Comparison of ENCODE assay signal across 37 cellular contexts in the genomic region with DNA sequence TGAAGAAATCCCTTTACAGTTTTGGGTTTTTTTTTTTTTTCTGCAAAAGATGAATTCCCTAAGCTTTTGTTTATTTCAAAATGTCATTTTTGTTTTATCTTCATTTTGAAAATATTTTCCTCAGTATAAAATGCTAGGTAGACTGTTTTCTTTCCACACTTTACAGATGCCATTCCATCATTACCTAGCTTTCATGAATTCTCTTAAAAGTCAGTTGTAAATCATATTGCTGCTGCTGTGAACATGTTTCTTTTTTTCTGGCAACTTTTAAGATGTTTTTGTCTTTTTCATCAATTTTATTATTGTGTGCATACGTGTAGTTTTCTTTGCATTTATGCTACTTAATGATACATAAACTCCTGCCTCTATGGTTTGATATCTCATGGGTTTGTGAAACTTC.
A peak's percentile ranks its signal among the peaks of the same experiment; 100 is the strongest.
DNase-seq lines count a peak whose midpoint lies in the region; ATAC-seq, FAIRE-seq and TF ChIP-seq lines count a peak whose summit lies in the region.
"Had no signal": no experiment of that assay in that cellular context is flagged by ENCODE, and none has a peak within 500 bp of the region (broad histone marks: within the 10 kb centered on the region; RNA-seq: fewer than 3 reads in every experiment).

No MANE protein-coding gene starts in this region.

- no peak overlapping the region for H3K4me2 ChIP-seq in HepG2 (ENCODE audit: low read depth, low read length)
- no peak overlapping the region for H3K4me2 ChIP-seq in PC-9
- H3K4me2 ChIP-seq in K562 (ENCODE audit: insufficient read depth, low read length) = no peak overlapping the region
- H3K4me2 ChIP-seq: A549; BLaER1; BLaER1 treated with 17β-estradiol and CSF1 and Interleukin-3, amounts not matched to agents 10 nM and 100 nM had no signal

- in situ Hi-C loops in HepG2 (cut with HindIII; ENCODE audit: extremely low pct_ligation_motif_present, low pct_unique_long_range_greater_than_20kb) (no loop called here), K562 (cut with MboI) (no loop called here)

- no peak for TF ChIP-seq CTCF in HepG2 (CRISPR knock-in tag; IDR thresholded peaks at IDR 0.05)
- TF ChIP-seq CTCF in right lobe of liver (IDR thresholded peaks at IDR 0.05) = no peak
- no peak for TF ChIP-seq CTCF in PC-9 (conservative IDR thresholded peaks at IDR 0.05)
- no peak for TF ChIP-seq CTCF in WTC11 (IDR thresholded peaks at IDR 0.05)
- TF ChIP-seq CTCF in K562 (IDR thresholded peaks at IDR 0.05 in 2 of 3, conservative IDR thresholded peaks at IDR 0.05 in 1 of 3; ENCODE audit: insufficient read depth in 2 of 3, low read depth in 1 of 3, low read length in 3 of 3) = no peak
- TF ChIP-seq CTCF in psoas muscle (IDR thresholded peaks at IDR 0.05) = no peak

- H3K4me1 Mint-ChIP-seq in WTC11 = peaks cover 22% of the 10 kb centered on the region
- H3K4me1 Mint-ChIP-seq: B cell; CD14-positive monocyte; CD4-positive, alpha-beta memory T cell; CD4-positive, CD25-positive, alpha-beta regulatory T cell; CD8-positive, alpha-beta memory T cell had no signal

- H3K4me1 ChIP-seq in HepG2 (ENCODE audit: insufficient read depth, low read length) (no peaks in the 10 kb centered on the region), right lobe of liver (no peaks in the 10 kb centered on the region), PC-9 (replicated peaks; ENCODE audit: insufficient read depth) (peaks cover 46% of the 10 kb centered on the region), K562 (replicated peaks in 1 of 2; ENCODE audit: control insufficient read depth in 2 of 2, insufficient read depth in 2 of 2, low read length in 2 of 2) (no peaks in the 10 kb centered on the region), psoas muscle (no peaks in the 10 kb centered on the region)
- H3K4me1 ChIP-seq: A549; BE2C; BLaER1; BLaER1 treated with 17β-estradiol and CSF1 and Interleukin-3, amounts not matched to agents 10 nM and 100 nM had no signal

- TF ChIP-seq POLR2A in HepG2 (IDR thresholded peaks at IDR 0.05; ENCODE audit: insufficient read depth in 1 of 2, low read depth in 2 of 2, low read length in 2 of 2) (no peak), right lobe of liver (IDR thresholded peaks at IDR 0.05) (no peak), K562 (conservative IDR thresholded peaks at IDR 0.05) (no peak)

- TF ChIP-seq EP300 in HepG2 (IDR thresholded peaks at IDR 0.05; ENCODE audit: low read depth in 2 of 2, low read length in 2 of 2) (no peak), HepG2 (CRISPR knock-in tag; IDR thresholded peaks at IDR 0.05; ENCODE audit: borderline replicate concordance) (no peak), K562 (IDR thresholded peaks at IDR 0.05; ENCODE audit: low read length) (no peak)

- H3K27ac ChIP-seq in HepG2 (ENCODE audit: extremely low read length, insufficient read depth, low read length) (no peak overlapping the region), right lobe of liver (no peak overlapping the region), PC-9 (no peak overlapping the region), K562 (ENCODE audit: extremely low read depth, low read depth, low read length) (no peak overlapping the region), psoas muscle (no peak overlapping the region)
- H3K27ac ChIP-seq: 22Rv1; A549; BLaER1; BLaER1 treated with 17β-estradiol and CSF1 and Interleukin-3, amounts not matched to agents 10 nM and 100 nM; C4-2B had no signal

- H3K27me3 ChIP-seq in HepG2 (ENCODE audit: control insufficient read depth in 1 of 2, insufficient read depth in 2 of 2, low read length in 2 of 2) = no peaks in the 10 kb centered on the region
- no peaks in the 10 kb centered on the region for H3K27me3 ChIP-seq in right lobe of liver
- no peaks in the 10 kb centered on the region for H3K27me3 ChIP-seq in PC-9 (ENCODE audit: insufficient read depth, low read depth)
- H3K27me3 ChIP-seq in K562 (ENCODE audit: control insufficient read depth in 2 of 2, insufficient read depth in 2 of 2, low read length in 2 of 2) = no peaks in the 10 kb centered on the region
- no peaks in the 10 kb centered on the region for H3K27me3 ChIP-seq in H7 (ENCODE audit: control insufficient read depth, insufficient read depth, low read length)
- H3K27me3 ChIP-seq in psoas muscle (ENCODE audit: insufficient read depth in 3 of 3, low read length in 2 of 3) = no peaks in the 10 kb centered on the region
- H3K27me3 ChIP-seq: BE2C; BLaER1; BLaER1 treated with 17β-estradiol and CSF1 and Interleukin-3, amounts not matched to agents 10 nM and 100 nM had no signal

- peaks cover 46% of the 10 kb centered on the region for H3K9me3 Mint-ChIP-seq in WTC11

- no peak overlapping the region for H3K27ac Mint-ChIP-seq in WTC11
- H3K27ac Mint-ChIP-seq: B cell; CD14-positive monocyte; CD4-positive, alpha-beta memory T cell; CD4-positive, alpha-beta T cell; CD4-positive, CD25-positive, alpha-beta regulatory T cell; CD8-positive, alpha-beta memory T cell; CD8-positive, alpha-beta T cell had no signal

- no peaks in the 10 kb centered on the region for H3K9me3 ChIP-seq in HepG2 (ENCODE audit: low read length)
- H3K9me3 ChIP-seq in right lobe of liver = no peaks in the 10 kb centered on the region
- H3K9me3 ChIP-seq in PC-9 (ENCODE audit: insufficient read depth, low read depth) = peaks cover 34% of the 10 kb centered on the region; the same call in 1 of the 2 replicates
- no peaks in the 10 kb centered on the region for H3K9me3 ChIP-seq in K562 (replicated peaks; ENCODE audit: control insufficient read depth, insufficient read depth, low read depth, low read length)
- H3K9me3 ChIP-seq in psoas muscle = peaks cover 17% of the 10 kb centered on the region
- H3K9me3 ChIP-seq: A549, BE2C had no signal

- POLR2A ChIA-PET in HepG2 (lab: Yijun Ruan, JAX) = no interaction called here
- POLR2A ChIA-PET in PC-9 (lab: Charles Lee; ENCODE audit: unreplicated experiment) = no interaction called here
- POLR2A ChIA-PET in WTC11 (lab: Charles Lee) = no interaction called here
- POLR2A ChIA-PET in K562 (lab: Yijun Ruan, JAX) = interaction anchor here (0.6 kb wide), 1 partner anchor 67 kb away, joined by 3 read pairs; no protein-coding TSS in a partner anchor

- H4K20me1 ChIP-seq in HepG2 (ENCODE audit: insufficient read depth, low read length) (no peaks in the 10 kb centered on the region), PC-9 (ENCODE audit: insufficient read depth) (no peaks in the 10 kb centered on the region), K562 (replicated peaks; ENCODE audit: control insufficient read depth, insufficient read depth, low read length) (no peaks in the 10 kb centered on the region)
- H4K20me1 ChIP-seq: BLaER1; BLaER1 treated with 17β-estradiol and CSF1 and Interleukin-3, amounts not matched to agents 10 nM and 100 nM had no signal

- H3K9ac ChIP-seq in HepG2 (ENCODE audit: insufficient read depth, low read depth, low read length) (no peak overlapping the region), K562 (ENCODE audit: insufficient read depth in 1 of 2, low read depth in 2 of 2, low read length in 2 of 2) (no peak overlapping the region)
- H3K9ac ChIP-seq: BLaER1; BLaER1 treated with 17β-estradiol and CSF1 and Interleukin-3, amounts not matched to agents 10 nM and 100 nM had no signal

- H3K4me3 Mint-ChIP-seq in WTC11 = no peak overlapping the region
- H3K4me3 Mint-ChIP-seq: B cell; CD14-positive monocyte; CD4-positive, alpha-beta memory T cell; CD4-positive, alpha-beta T cell; CD4-positive, CD25-positive, alpha-beta regulatory T cell; CD8-positive, alpha-beta memory T cell; CD8-positive, alpha-beta T cell had no signal

- TF ChIP-seq RAD21 in HepG2 (CRISPR knock-in tag; IDR thresholded peaks at IDR 0.05) = no peak
- TF ChIP-seq RAD21 in K562 (CRISPR knock-in tag; conservative IDR thresholded peaks at IDR 0.05 in 1 of 2, IDR thresholded peaks at IDR 0.05 in 1 of 2) = no peak

- BruUV-seq in HepG2 (replicated peaks; lab: Mats Ljungman, UMichigan) (no TSS peak), PC-9 (replicated peaks; lab: Mats Ljungman, UMichigan) (no TSS peak), K562 (replicated peaks; lab: Mats Ljungman, UMichigan) (no TSS peak)

- H3K27me3 Mint-ChIP-seq in WTC11 (ENCODE audit: low read depth) = no peaks in the 10 kb centered on the region
- H3K27me3 Mint-ChIP-seq: CD4-positive, CD25-positive, alpha-beta regulatory T cell had no signal

- peaks cover 14% of the 10 kb centered on the region for H3F3A ChIP-seq in PC-9 (ENCODE audit: insufficient read depth, low read depth)

- CTCF ChIA-PET in HepG2 (lab: Yijun Ruan, JAX; ENCODE audit: low intra/inter-chr PET ratio, low total read pairs) = no interaction called here
- CTCF ChIA-PET in PC-9 (lab: Charles Lee) = interaction anchor here (0.7 kb wide), 1 partner anchor 1359 kb away, joined by 5 read pairs; no protein-coding TSS in a partner anchor
- CTCF ChIA-PET in WTC11 (lab: Charles Lee) = no interaction called here
- CTCF ChIA-PET in K562 (lab: Yijun Ruan, JAX; ENCODE audit: low intra/inter-chr PET ratio) = no interaction called here

- no peak for DNase-seq in HepG2 (ENCODE audit: low spot score)
- DNase-seq in right lobe of liver = no peak
- DNase-seq in PC-9 = no peak
- no peak for DNase-seq in WTC11 (ENCODE audit: low spot score)
- DNase-seq in K562 (ENCODE audit: extremely low read depth in 1 of 4, low spot score in 3 of 4) = no peak
- no peak for DNase-seq in H7
- DNase-seq in psoas muscle = no peak
- no peak for DNase-seq in NCI-H187 (lab: John Stamatoyannopoulos, UW)
- DNase-seq: 8988T; ACHN; AML-193; BE2C; C1 segment of cervical spinal cord; Caco-2; Calu3; CD4-positive, alpha-beta memory T cell; CD4-positive, alpha-beta T cell; CD4-positive, CD25-positive, alpha-beta regulatory T cell; CD8-positive, alpha-beta memory T cell; CD8-positive, alpha-beta T cell; COR-L47; DMS 273 treated with DMSO at 0.1 percent for 48 hours; DMS153; DMS53; DMS79; DMS79 treated with DMSO at 0.1 percent for 48 hours; DND-41; EL had no signal

- H3K36me3 ChIP-seq in HepG2 (replicated peaks in 1 of 2; ENCODE audit: control insufficient read depth in 1 of 2, insufficient read depth in 2 of 2, low read length in 2 of 2) = no peaks in the 10 kb centered on the region
- H3K36me3 ChIP-seq in right lobe of liver = no peaks in the 10 kb centered on the region
- H3K36me3 ChIP-seq in PC-9 (ENCODE audit: low read depth) = 0 out of 2 replicates have a peak, but pooled peaks cover 7% of the 10 kb centered on the region
- no peaks in the 10 kb centered on the region for H3K36me3 ChIP-seq in K562 (ENCODE audit: control insufficient read depth, insufficient read depth, low read length)
- H3K36me3 ChIP-seq in H7 (replicated peaks; ENCODE audit: control insufficient read depth, insufficient read depth, low read length) = no peaks in the 10 kb centered on the region
- no peaks in the 10 kb centered on the region for H3K36me3 ChIP-seq in psoas muscle (ENCODE audit: insufficient read depth in 1 of 2, low read depth in 1 of 2)
- H3K36me3 ChIP-seq: BE2C; BLaER1; BLaER1 treated with 17β-estradiol and CSF1 and Interleukin-3, amounts not matched to agents 10 nM and 100 nM had no signal

- no peak for FAIRE-seq in HepG2 (lab: Jason Lieb, UNC)
- no peak for FAIRE-seq in K562 (lab: Jason Lieb, UNC)
- FAIRE-seq: A204.1, A549, D721Med had no signal

- 3% methylated on average over 1 of the region's 1 CpG for WGBS in HepG2 (ENCODE audit: low lambda C conversion rate)
- WGBS in right lobe of liver (ENCODE audit: insufficient coverage, low coverage, low lambda C conversion rate, missing lambda C conversion rate) = 71% methylated on average over 1 of the region's 1 CpG
- WGBS in K562 (ENCODE audit: insufficient coverage, low coverage, missing lambda C conversion rate) = 5% methylated on average over 1 of the region's 1 CpG
- WGBS in psoas muscle, 3 donors = 75 to 86% (median 85%) methylated on average over 1 of the region's 1 CpG

- H3K36me3 Mint-ChIP-seq in WTC11 = peaks cover 36% of the 10 kb centered on the region
- H3K36me3 Mint-ChIP-seq: CD14-positive monocyte; CD4-positive, CD25-positive, alpha-beta regulatory T cell; CD8-positive, alpha-beta memory T cell; CD8-positive, alpha-beta T cell had no signal

- intact Hi-C loops in HepG2 (cut with micrococcal nuclease; ENCODE audit: unreplicated experiment) (no loop called here), right lobe of liver (cut with DNase I) (no loop called here), PC-9 (cut with micrococcal nuclease; ENCODE audit: unreplicated experiment) (no loop called here), K562 (cut with micrococcal nuclease) (no loop called here), psoas muscle (cut with DNase I) (no loop called here)

- H3K79me2 ChIP-seq in HepG2 (ENCODE audit: insufficient read depth, low read length) (no peaks in the 10 kb centered on the region), PC-9 (ENCODE audit: low read depth) (no peaks in the 10 kb centered on the region), K562 (ENCODE audit: control insufficient read depth, insufficient read depth, low read length) (no peaks in the 10 kb centered on the region)

- no peak for ATAC-seq in HepG2
- ATAC-seq in right lobe of liver = no peak
- no peak for ATAC-seq in WTC11
- ATAC-seq in K562 = no peak
- ATAC-seq in psoas muscle = no peak
- ATAC-seq: A549; CD8-positive, alpha-beta T cell had no signal

- H2AFZ ChIP-seq in HepG2 (ENCODE audit: low read length) (no peak overlapping the region), PC-9 (no peak overlapping the region), K562 (ENCODE audit: low read depth, low read length) (no peak overlapping the region)

- no peaks in the 10 kb centered on the region for H3K9me1 ChIP-seq in K562 (ENCODE audit: control insufficient read depth, insufficient read depth, low read length)

- no peak overlapping the region for H3K4me3 ChIP-seq in HepG2 (replicated peaks in 1 of 3; ENCODE audit: insufficient read depth in 1 of 3, low read depth in 2 of 3, low read length in 3 of 3)
- no peak overlapping the region for H3K4me3 ChIP-seq in right lobe of liver
- 0 out of 2 replicates have a peak overlapping the region, but pooled peaks have one; percentile 4 for H3K4me3 ChIP-seq in PC-9
- H3K4me3 ChIP-seq in K562 = no peak overlapping the region
- no peak overlapping the region for H3K4me3 ChIP-seq in H7 (ENCODE audit: insufficient read depth, low read depth, low read length)
- H3K4me3 ChIP-seq in psoas muscle = no peak overlapping the region
- H3K4me3 ChIP-seq: A549; BLaER1; BLaER1 treated with 17β-estradiol and CSF1 and Interleukin-3, amounts not matched to agents 10 nM and 100 nM had no signal

- H3K9me2 ChIP-seq in PC-9 (ENCODE audit: insufficient read depth) = no peaks in the 10 kb centered on the region
